ENCODE assay signal across 22 cellular contexts in genomic region chr6:1065986-1066385, GRCh38.
"Had no signal": no experiment of that assay in that cellular context is flagged by ENCODE, and none has a peak within 500 bp of the region (broad histone marks: within the 10 kb centered on the region; RNA-seq: fewer than 3 reads in every experiment).

No MANE protein-coding gene starts in this region.

- H3K9me3 Mint-ChIP-seq: activated CD4-positive, alpha-beta memory T cell treated with anti-CD3 and anti-CD28 coated beads for 36 hours; activated CD4-positive, alpha-beta T cell treated with anti-CD3 and anti-CD28 coated beads, Interleukin-2, amount 10 ng/mL, durations not matched to agents 24 days and 14 days; activated T-cell treated with anti-CD3 and anti-CD28 coated beads, Interleukin-2, amount 50 U/mL, for 24 hours; activated T-cell treated with anti-CD3 and anti-CD28 coated beads, Interleukin-2, amount 50 U/mL, for 72 hours had no signal

- H3K4me3 ChIP-seq: body of pancreas, gastrocnemius medialis had no signal

- H3K4me3 Mint-ChIP-seq: activated CD4-positive, alpha-beta memory T cell treated with anti-CD3 and anti-CD28 coated beads for 36 hours; activated CD4-positive, alpha-beta T cell treated with anti-CD3 and anti-CD28 coated beads for 36 hours; activated CD4-positive, alpha-beta T cell treated with anti-CD3 and anti-CD28 coated beads, Interleukin-2, amount 10 ng/mL, durations not matched to agents 24 days and 14 days; activated CD8-positive, alpha-beta memory T cell treated with anti-CD3 and anti-CD28 coated beads, Interleukin-2, amount 10 ng/mL, durations not matched to agents 7 days and 5 days; activated CD8-positive, alpha-beta T cell treated with anti-CD3 and anti-CD28 coated beads, Interleukin-2, amount 10 ng/mL, durations not matched to agents 7 days and 5 days; activated naive CD8-positive, alpha-beta T cell; activated T-cell treated with anti-CD3 and anti-CD28 coated beads, Interleukin-2, amount 50 U/mL, for 24 hours; activated T-cell treated with anti-CD3 and anti-CD28 coated beads, Interleukin-2, amount 50 U/mL, for 72 hours had no signal

- H3K4me1 Mint-ChIP-seq: activated CD4-positive, alpha-beta T cell treated with anti-CD3 and anti-CD28 coated beads for 36 hours; activated CD4-positive, alpha-beta T cell treated with anti-CD3 and anti-CD28 coated beads, Interleukin-2, amount 10 ng/mL, durations not matched to agents 24 days and 14 days; activated CD8-positive, alpha-beta memory T cell treated with anti-CD3 and anti-CD28 coated beads, Interleukin-2, amount 10 ng/mL, durations not matched to agents 7 days and 5 days had no signal

- H3K27me3 ChIP-seq: body of pancreas, gastrocnemius medialis had no signal

- H3K27ac ChIP-seq: body of pancreas, gastrocnemius medialis had no signal

- H3K36me3 Mint-ChIP-seq: activated CD4-positive, alpha-beta memory T cell treated with anti-CD3 and anti-CD28 coated beads for 36 hours; activated CD8-positive, alpha-beta memory T cell treated with anti-CD3 and anti-CD28 coated beads, Interleukin-2, amount 10 ng/mL, durations not matched to agents 7 days and 5 days; activated naive CD8-positive, alpha-beta T cell had no signal

- H3K9me3 ChIP-seq: body of pancreas, gastrocnemius medialis had no signal

- H3K36me3 ChIP-seq: gastrocnemius medialis had no signal

- DNase-seq: activated CD4-positive, alpha-beta memory T cell treated with anti-CD3 and anti-CD28 coated beads for 36 hours; activated CD4-positive, alpha-beta T cell treated with anti-CD3 and anti-CD28 coated beads for 36 hours; activated CD4-positive, alpha-beta T cell treated with anti-CD3 and anti-CD28 coated beads, Interleukin-2, amount 10 ng/mL, durations not matched to agents 24 days and 14 days; activated CD4-positive, CD25-positive, alpha-beta regulatory T cell; activated CD4-positive, CD25-positive, alpha-beta regulatory T cell treated with anti-CD3 and anti-CD28 coated beads, Interleukin-2, amount 50 U/mL, for 72 hours; activated CD8-positive, alpha-beta memory T cell treated with anti-CD3 and anti-CD28 coated beads, Interleukin-2, amount 10 ng/mL, durations not matched to agents 7 days and 5 days; activated CD8-positive, alpha-beta memory T cell treated with anti-CD3 and anti-CD28 coated beads, Interleukin-2, amount 50 U/mL, for 4 hours; activated CD8-positive, alpha-beta T cell treated with anti-CD3 and anti-CD28 coated beads, Interleukin-2, amount 10 ng/mL, durations not matched to agents 7 days and 5 days; activated gamma-delta T cell treated with Interleukin-2 at 50 U/mL for 16 hours; activated naive CD4-positive, alpha-beta T cell treated with anti-CD3 and anti-CD28 coated beads, Interleukin-2, amount 50 U/mL, for 16 hours; activated naive CD4-positive, alpha-beta T cell treated with Interleukin-2 at 50 U/mL for 16 hours; activated T-cell treated with anti-CD3 and anti-CD28 coated beads, Interleukin-2, amount 50 U/mL, for 24 hours; activated T-cell treated with anti-CD3 and anti-CD28 coated beads, Interleukin-2, amount 50 U/mL, for 72 hours; amygdala; aorta; body of pancreas; caudate nucleus; effector CD8-positive, alpha-beta T cell; gastrocnemius medialis; glutamatergic neuron; T-helper 2 cell had no signal

- H3K4me1 ChIP-seq: gastrocnemius medialis had no signal

- H3K27ac Mint-ChIP-seq: activated CD4-positive, alpha-beta memory T cell treated with anti-CD3 and anti-CD28 coated beads for 36 hours; activated CD4-positive, alpha-beta T cell treated with anti-CD3 and anti-CD28 coated beads for 36 hours; activated CD4-positive, alpha-beta T cell treated with anti-CD3 and anti-CD28 coated beads, Interleukin-2, amount 10 ng/mL, durations not matched to agents 24 days and 14 days; activated CD8-positive, alpha-beta memory T cell treated with anti-CD3 and anti-CD28 coated beads, Interleukin-2, amount 10 ng/mL, durations not matched to agents 7 days and 5 days; activated CD8-positive, alpha-beta T cell treated with anti-CD3 and anti-CD28 coated beads, Interleukin-2, amount 10 ng/mL, durations not matched to agents 7 days and 5 days; activated naive CD8-positive, alpha-beta T cell; activated T-cell treated with anti-CD3 and anti-CD28 coated beads, Interleukin-2, amount 50 U/mL, for 24 hours; activated T-cell treated with anti-CD3 and anti-CD28 coated beads, Interleukin-2, amount 50 U/mL, for 72 hours had no signal
